1 cellular context compared by ENCODE assay signal in genomic region chr9:10661376-10661775, GRCh38.
TF ChIP-seq lines count a peak whose summit lies in the region.

No MANE protein-coding gene starts in this region.

TF ChIP-seq in HepG2, 621 proteins besides CTCF, POLR2A, EP300 and RAD21:
- TF ChIP-seq, protein P1, sequence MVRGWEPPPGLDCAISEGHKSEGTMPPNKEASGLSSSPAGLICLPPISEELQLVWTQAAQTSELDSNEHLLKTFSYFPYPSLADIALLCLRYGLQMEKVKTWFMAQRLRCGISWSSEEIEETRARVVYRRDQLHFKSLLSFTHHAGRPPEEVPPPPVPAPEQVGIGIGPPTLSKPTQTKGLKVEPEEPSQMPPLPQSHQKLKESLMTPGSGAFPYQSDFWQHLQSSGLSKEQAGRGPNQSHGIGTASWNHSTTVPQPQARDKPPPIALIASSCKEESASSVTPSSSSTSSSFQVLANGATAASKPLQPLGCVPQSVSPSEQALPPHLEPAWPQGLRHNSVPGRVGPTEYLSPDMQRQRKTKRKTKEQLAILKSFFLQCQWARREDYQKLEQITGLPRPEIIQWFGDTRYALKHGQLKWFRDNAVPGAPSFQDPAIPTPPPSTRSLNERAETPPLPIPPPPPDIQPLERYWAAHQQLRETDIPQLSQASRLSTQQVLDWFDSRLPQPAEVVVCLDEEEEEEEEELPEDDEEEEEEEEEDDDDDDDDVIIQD (CRISPR knock-in tag; IDR thresholded peaks at IDR 0.05; ENCODE audit: low read depth), result no peak
- TF ChIP-seq ZNF816 (CRISPR knock-in tag; IDR thresholded peaks at IDR 0.05; ENCODE audit: borderline replicate concordance) (no peak), AHDC1 (CRISPR knock-in tag; IDR thresholded peaks at IDR 0.05; ENCODE audit: borderline replicate concordance) (no peak), MAF1 (CRISPR knock-in tag; IDR thresholded peaks at IDR 0.05; ENCODE audit: borderline replicate concordance) (no peak), CCDC6 (CRISPR knock-in tag; IDR thresholded peaks at IDR 0.05) (no peak), ZFP36 (IDR thresholded peaks at IDR 0.05; ENCODE audit: borderline replicate concordance, low read depth, low read length, partially characterized antibody) (no peak), ZNF282 (IDR thresholded peaks at IDR 0.05; ENCODE audit: partially characterized antibody) (no peak), SUZ12 (IDR thresholded peaks at IDR 0.05; ENCODE audit: low read depth, low read length) (no peak), TBX2 (CRISPR knock-in tag; IDR thresholded peaks at IDR 0.05; ENCODE audit: borderline replicate concordance) (no peak), MAFF (IDR thresholded peaks at IDR 0.05; ENCODE audit: low read depth, low read length) (no peak)
- TF ChIP-seq, protein P2, sequence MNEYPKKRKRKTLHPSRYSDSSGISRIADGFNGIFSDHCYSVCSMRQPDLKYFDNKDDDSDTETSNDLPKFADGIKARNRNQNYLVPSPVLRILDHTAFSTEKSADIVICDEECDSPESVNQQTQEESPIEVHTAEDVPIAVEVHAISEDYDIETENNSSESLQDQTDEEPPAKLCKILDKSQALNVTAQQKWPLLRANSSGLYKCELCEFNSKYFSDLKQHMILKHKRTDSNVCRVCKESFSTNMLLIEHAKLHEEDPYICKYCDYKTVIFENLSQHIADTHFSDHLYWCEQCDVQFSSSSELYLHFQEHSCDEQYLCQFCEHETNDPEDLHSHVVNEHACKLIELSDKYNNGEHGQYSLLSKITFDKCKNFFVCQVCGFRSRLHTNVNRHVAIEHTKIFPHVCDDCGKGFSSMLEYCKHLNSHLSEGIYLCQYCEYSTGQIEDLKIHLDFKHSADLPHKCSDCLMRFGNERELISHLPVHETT (CRISPR knock-in tag; conservative IDR thresholded peaks at IDR 0.05), result no peak
- TF ChIP-seq, protein P3, sequence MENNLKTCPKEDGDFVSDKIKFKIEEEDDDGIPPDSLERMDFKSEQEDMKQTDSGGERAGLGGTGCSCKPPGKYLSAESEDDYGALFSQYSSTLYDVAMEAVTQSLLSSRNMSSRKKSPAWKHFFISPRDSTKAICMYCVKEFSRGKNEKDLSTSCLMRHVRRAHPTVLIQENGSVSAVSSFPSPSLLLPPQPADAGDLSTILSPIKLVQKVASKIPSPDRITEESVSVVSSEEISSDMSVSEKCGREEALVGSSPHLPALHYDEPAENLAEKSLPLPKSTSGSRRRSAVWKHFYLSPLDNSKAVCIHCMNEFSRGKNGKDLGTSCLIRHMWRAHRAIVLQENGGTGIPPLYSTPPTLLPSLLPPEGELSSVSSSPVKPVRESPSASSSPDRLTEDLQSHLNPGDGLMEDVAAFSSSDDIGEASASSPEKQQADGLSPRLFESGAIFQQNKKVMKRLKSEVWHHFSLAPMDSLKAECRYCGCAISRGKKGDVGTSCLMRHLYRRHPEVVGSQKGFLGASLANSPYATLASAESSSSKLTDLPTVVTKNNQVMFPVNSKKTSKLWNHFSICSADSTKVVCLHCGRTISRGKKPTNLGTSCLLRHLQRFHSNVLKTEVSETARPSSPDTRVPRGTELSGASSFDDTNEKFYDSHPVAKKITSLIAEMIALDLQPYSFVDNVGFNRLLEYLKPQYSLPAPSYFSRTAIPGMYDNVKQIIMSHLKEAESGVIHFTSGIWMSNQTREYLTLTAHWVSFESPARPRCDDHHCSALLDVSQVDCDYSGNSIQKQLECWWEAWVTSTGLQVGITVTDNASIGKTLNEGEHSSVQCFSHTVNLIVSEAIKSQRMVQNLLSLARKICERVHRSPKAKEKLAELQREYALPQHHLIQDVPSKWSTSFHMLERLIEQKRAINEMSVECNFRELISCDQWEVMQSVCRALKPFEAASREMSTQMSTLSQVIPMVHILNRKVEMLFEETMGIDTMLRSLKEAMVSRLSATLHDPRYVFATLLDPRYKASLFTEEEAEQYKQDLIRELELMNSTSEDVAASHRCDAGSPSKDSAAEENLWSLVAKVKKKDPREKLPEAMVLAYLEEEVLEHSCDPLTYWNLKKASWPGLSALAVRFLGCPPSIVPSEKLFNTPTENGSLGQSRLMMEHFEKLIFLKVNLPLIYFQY (CRISPR knock-in tag; IDR thresholded peaks at IDR 0.05; ENCODE audit: borderline replicate concordance), result no peak
- TF ChIP-seq, protein P4, sequence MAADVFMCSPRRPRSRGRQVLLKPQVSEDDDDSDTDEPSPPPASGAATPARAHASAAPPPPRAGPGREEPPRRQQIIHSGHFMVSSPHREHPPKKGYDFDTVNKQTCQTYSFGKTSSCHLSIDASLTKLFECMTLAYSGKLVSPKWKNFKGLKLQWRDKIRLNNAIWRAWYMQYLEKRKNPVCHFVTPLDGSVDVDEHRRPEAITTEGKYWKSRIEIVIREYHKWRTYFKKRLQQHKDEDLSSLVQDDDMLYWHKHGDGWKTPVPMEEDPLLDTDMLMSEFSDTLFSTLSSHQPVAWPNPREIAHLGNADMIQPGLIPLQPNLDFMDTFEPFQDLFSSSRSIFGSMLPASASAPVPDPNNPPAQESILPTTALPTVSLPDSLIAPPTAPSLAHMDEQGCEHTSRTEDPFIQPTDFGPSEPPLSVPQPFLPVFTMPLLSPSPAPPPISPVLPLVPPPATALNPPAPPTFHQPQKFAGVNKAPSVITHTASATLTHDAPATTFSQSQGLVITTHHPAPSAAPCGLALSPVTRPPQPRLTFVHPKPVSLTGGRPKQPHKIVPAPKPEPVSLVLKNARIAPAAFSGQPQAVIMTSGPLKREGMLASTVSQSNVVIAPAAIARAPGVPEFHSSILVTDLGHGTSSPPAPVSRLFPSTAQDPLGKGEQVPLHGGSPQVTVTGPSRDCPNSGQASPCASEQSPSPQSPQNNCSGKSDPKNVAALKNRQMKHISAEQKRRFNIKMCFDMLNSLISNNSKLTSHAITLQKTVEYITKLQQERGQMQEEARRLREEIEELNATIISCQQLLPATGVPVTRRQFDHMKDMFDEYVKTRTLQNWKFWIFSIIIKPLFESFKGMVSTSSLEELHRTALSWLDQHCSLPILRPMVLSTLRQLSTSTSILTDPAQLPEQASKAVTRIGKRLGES (CRISPR knock-in tag; IDR thresholded peaks at IDR 0.05; ENCODE audit: borderline replicate concordance), result no peak
